Comparison of ENCODE assay signal across 16 cellular contexts in the genomic region with DNA sequence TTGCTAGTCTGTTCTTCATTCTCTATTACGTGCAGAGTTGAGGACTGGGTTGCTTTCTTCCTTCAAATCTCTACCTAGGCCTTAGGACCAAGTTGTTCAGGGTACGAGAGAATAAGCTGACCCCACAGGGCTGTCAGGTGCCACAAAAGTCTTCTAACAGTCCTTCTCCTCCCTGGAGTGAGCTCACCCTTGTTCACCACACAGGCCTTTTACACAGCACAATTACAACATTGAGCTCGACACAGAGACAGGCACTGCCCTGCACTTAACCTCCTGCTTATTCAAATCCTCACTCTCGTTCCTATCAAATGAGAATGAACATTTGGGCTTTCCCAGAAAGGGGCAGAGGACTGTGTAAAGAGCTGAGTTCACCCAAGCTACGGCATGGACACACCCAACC. TPM values are rescaled to one million over a fixed set of nuclear protein-coding genes. Genes with fewer than 3 reads are reported as not detected.
DNase-seq lines count a peak whose midpoint lies in the region; ATAC-seq and TF ChIP-seq lines count a peak whose summit lies in the region.
"Had no signal": no experiment of that assay in that cellular context is flagged by ENCODE, and none has a peak within 500 bp of the region (broad histone marks: within the 10 kb centered on the region; RNA-seq: fewer than 3 reads in every experiment).

No MANE protein-coding gene starts in this region.

- dilution Hi-C loops in IMR-90 (cut with HindIII; ENCODE audit: low sequenced_read_pairs, unreplicated experiment), result no loop called here

- peak overlapping the region; percentile 78 for H2BK120ac ChIP-seq in IMR-90 (ENCODE audit: low read depth, low read length)

- peak overlapping the region; percentile 79 for H2AK5ac ChIP-seq in IMR-90 (ENCODE audit: low read depth, low read length)

- peak overlapping the region; percentile 74 for H4K91ac ChIP-seq in IMR-90 (ENCODE audit: insufficient read depth, low read depth, low read length)

- 100% methylated on average over 1 of the region's 5 CpGs; no CpG with 5 or more reads in 1 of the 2 experiments for WGBS in IMR-90 (ENCODE audit: extremely low coverage in 2 of 2, insufficient read length in 1 of 2), 2 experiments

- no peak overlapping the region for H2AFZ ChIP-seq in IMR-90 (replicated peaks; ENCODE audit: low read length, poor library complexity)

- intact Hi-C loops in IMR-90 (cut with micrococcal nuclease), result no loop called here

- peak; percentile 60 for DNase-seq in Ammon's horn (ENCODE audit: low spot score)
- no peak for DNase-seq in IMR-90
- DNase-seq in naive B cell, result no peak
- DNase-seq in stimulated activated CD4-positive, alpha-beta T cell treated with anti-CD3 and anti-CD28 coated beads, Interleukin-2, amount 100 ng/mL, for 48 hours, result no peak
- DNase-seq in middle frontal gyrus (ENCODE audit: extremely low spot score, low spot score), result no peak
- DNase-seq in RPMI8226, result no peak
- no peak for DNase-seq in stimulated activated CD8-positive, alpha-beta memory T cell treated with anti-CD3 and anti-CD28 coated beads, Interleukin-4, amount 100 ng/mL, for 48 hours
- DNase-seq: DMS79, kidney, spleen had no signal

- peaks cover 0 to 5% of the 10 kb centered on the region in 2 donors for H3K36me3 Mint-ChIP-seq in naive B cell

- peaks cover 25% of the 10 kb centered on the region for H3K9me1 ChIP-seq in IMR-90 (ENCODE audit: insufficient read depth, low read length)

- H3K14ac ChIP-seq in IMR-90 (replicated peaks; ENCODE audit: low read depth, low read length), result peak overlapping the region; percentile 38

- H3K9me3 Mint-ChIP-seq in naive B cell, result no peaks in the 10 kb centered on the region

- H3K4me1 Mint-ChIP-seq in naive B cell, result peaks cover 66 to 86% (median 80%) of the 10 kb centered on the region in 3 donors

- peak overlapping the region in 5 of 6 donors; percentile 0 to 73 (median 36) for H3K27ac Mint-ChIP-seq in naive B cell

- POLR2A ChIA-PET in IMR-90 (lab: Charles Lee; ENCODE audit: unreplicated experiment), result no interaction called here

- TF ChIP-seq CTCF in IMR-90 (conservative IDR thresholded peaks at IDR 0.05; ENCODE audit: low read depth, low read length), result no peak

- no peaks in the 10 kb centered on the region for H3K36me3 ChIP-seq in IMR-90 (ENCODE audit: control insufficient read depth, insufficient read depth, low read length)

- peaks cover 0 to 25% of the 10 kb centered on the region in 2 experiments; a peak in 2 of 4 replicates for H3K79me1 ChIP-seq in IMR-90 (ENCODE audit: low read depth in 1 of 2, low read length in 2 of 2)

- no peak overlapping the region for H3K9ac ChIP-seq in IMR-90 (ENCODE audit: low read depth, low read length)

- in situ Hi-C loops in IMR-90 (cut with MboI; ENCODE audit: low sequenced_read_pairs), result no loop called here

- H2BK5ac ChIP-seq in IMR-90 (ENCODE audit: low read depth, low read length, poor library complexity, severe bottlenecking), result peak overlapping the region; percentile 22

- H3K4ac ChIP-seq in IMR-90 (ENCODE audit: low read depth, low read length), result peak overlapping the region; percentile 44

- no peak overlapping the region for H3K18ac ChIP-seq in IMR-90 (ENCODE audit: low read depth, low read length)

- no peaks in the 10 kb centered on the region for H4K20me1 ChIP-seq in IMR-90 (ENCODE audit: insufficient read depth, low read length)

- TF ChIP-seq POLR2A in IMR-90 (IDR thresholded peaks at IDR 0.05; ENCODE audit: low read depth, low read length), result no peak

- H2AK9ac ChIP-seq in IMR-90 (replicated peaks; ENCODE audit: low read depth, low read length, poor library complexity), result no peak overlapping the region

- no peak overlapping the region for H3K4me2 ChIP-seq in IMR-90 (ENCODE audit: low read depth, low read length)

- peak overlapping the region; percentile 88; the same call in 2 of the 3 replicates for H2BK15ac ChIP-seq in IMR-90 (ENCODE audit: low read depth, low read length)

- peaks cover 17% of the 10 kb centered on the region for H3K4me1 ChIP-seq in IMR-90 (ENCODE audit: control insufficient read depth, insufficient read depth, low read length)

- H4K8ac ChIP-seq in IMR-90 (ENCODE audit: low read depth in 2 of 2, low read length in 2 of 2), result peak overlapping the region; percentile 30 to 82; a peak in 2 of 4 replicates

- peak overlapping the region; percentile 32 for H3K23ac ChIP-seq in IMR-90 (ENCODE audit: low read depth, low read length)

- ATAC-seq in IMR-90 (ENCODE audit: low read depth) (no peak), naive B cell (ENCODE audit: low read depth in 2 of 2) (no peak)

- H4K5ac ChIP-seq in IMR-90 (ENCODE audit: low read depth, low read length), result no peak overlapping the region

- H2BK20ac ChIP-seq in IMR-90 (ENCODE audit: low read depth, low read length), result peak overlapping the region; percentile 89

- no TSS peak for BruUV-seq in IMR-90 (replicated peaks; lab: Mats Ljungman, UMichigan)

- no peaks in the 10 kb centered on the region for H3K27me3 ChIP-seq in IMR-90 (ENCODE audit: control insufficient read depth, insufficient read depth, low read length)

- no peaks in the 10 kb centered on the region for H3K9me3 ChIP-seq in IMR-90 (ENCODE audit: control insufficient read depth, insufficient read depth, low read length)
- H3K9me3 ChIP-seq: spleen had no signal

- H3K4me3 Mint-ChIP-seq in naive B cell, result peak overlapping the region in 6 of 8 donors; percentile 0 to 98 (median 32)

- no peak overlapping the region for H3K4me3 ChIP-seq in IMR-90 (ENCODE audit: insufficient read depth, low read depth, low read length)
- H3K4me3 ChIP-seq: spleen had no signal

- H3K27ac ChIP-seq in IMR-90 (ENCODE audit: insufficient read depth, low read length) (no peak overlapping the region), cingulate gyrus (ENCODE audit: low read depth, low read length) (peak overlapping the region; percentile 79)
- H3K27ac ChIP-seq: VCaP had no signal

- CTCF ChIA-PET in IMR-90 (lab: Yijun Ruan, JAX), result interaction anchor here (0.6 kb wide), 1 partner anchor 45 kb away, joined by 3 read pairs; no protein-coding TSS in a partner anchor

- H3K56ac ChIP-seq in IMR-90 (ENCODE audit: extremely low read depth, insufficient read depth, low read length), result no peak overlapping the region

- no peak for TF ChIP-seq RAD21 in IMR-90 (IDR thresholded peaks at IDR 0.05; ENCODE audit: low read length)

- H3K27me3 Mint-ChIP-seq in naive B cell, result no peaks in the 10 kb centered on the region

TF ChIP-seq in IMR-90, 13 proteins besides CTCF, POLR2A, EP300 and RAD21:
- TF ChIP-seq SMC3 (IDR thresholded peaks at IDR 0.05; ENCODE audit: low read depth, low read length) (no peak), CHD1 (IDR thresholded peaks at IDR 0.05; ENCODE audit: low read depth, low read length) (no peak), BHLHE40 (IDR thresholded peaks at IDR 0.05; ENCODE audit: low read depth, low read length) (no peak), NFE2L2 (IDR thresholded peaks at IDR 0.05; ENCODE audit: low read depth, low read length) (no peak), MXI1 (IDR thresholded peaks at IDR 0.05; ENCODE audit: borderline replicate concordance, low read depth, low read length) (no peak), MAZ (IDR thresholded peaks at IDR 0.05; ENCODE audit: borderline replicate concordance, low read depth, low read length) (no peak), MAFK (IDR thresholded peaks at IDR 0.05; ENCODE audit: low read depth, low read length) (no peak), FOS (IDR thresholded peaks at IDR 0.05; ENCODE audit: low read depth, low read length) (no peak), RCOR1 (IDR thresholded peaks at IDR 0.05; ENCODE audit: insufficient replicate concordance, low read length) (no peak), CEBPB (IDR thresholded peaks at IDR 0.05; ENCODE audit: low read depth, low read length) (no peak), RFX5 (IDR thresholded peaks at IDR 0.05; ENCODE audit: low read depth, low read length) (no peak)
- TF ChIP-seq, protein P1, sequence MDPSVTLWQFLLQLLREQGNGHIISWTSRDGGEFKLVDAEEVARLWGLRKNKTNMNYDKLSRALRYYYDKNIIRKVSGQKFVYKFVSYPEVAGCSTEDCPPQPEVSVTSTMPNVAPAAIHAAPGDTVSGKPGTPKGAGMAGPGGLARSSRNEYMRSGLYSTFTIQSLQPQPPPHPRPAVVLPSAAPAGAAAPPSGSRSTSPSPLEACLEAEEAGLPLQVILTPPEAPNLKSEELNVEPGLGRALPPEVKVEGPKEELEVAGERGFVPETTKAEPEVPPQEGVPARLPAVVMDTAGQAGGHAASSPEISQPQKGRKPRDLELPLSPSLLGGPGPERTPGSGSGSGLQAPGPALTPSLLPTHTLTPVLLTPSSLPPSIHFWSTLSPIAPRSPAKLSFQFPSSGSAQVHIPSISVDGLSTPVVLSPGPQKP (IDR thresholded peaks at IDR 0.05; ENCODE audit: borderline replicate concordance, low read depth, low read length), result no peak
- TF ChIP-seq, protein P2, sequence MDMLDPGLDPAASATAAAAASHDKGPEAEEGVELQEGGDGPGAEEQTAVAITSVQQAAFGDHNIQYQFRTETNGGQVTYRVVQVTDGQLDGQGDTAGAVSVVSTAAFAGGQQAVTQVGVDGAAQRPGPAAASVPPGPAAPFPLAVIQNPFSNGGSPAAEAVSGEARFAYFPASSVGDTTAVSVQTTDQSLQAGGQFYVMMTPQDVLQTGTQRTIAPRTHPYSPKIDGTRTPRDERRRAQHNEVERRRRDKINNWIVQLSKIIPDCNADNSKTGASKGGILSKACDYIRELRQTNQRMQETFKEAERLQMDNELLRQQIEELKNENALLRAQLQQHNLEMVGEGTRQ (IDR thresholded peaks at IDR 0.05; ENCODE audit: low read depth, low read length), result no peak

RNA-seq across cellular contexts. Expression of a gene that starts 2.4 kb away (rescaled TPM):
- 21.4 and 23.7 TPM in 2 replicates for total RNA-seq in IMR-90 (2012; rRNA removed)
- polyA plus RNA-seq in IMR-90 (2012; rRNA removed) (16.4 and 17.1 TPM in 2 replicates), naive B cell (ENCODE audit: low read depth in 6 of 6) (10 to 100 TPM in 5 of 6 donors, 1 to 10 TPM in 1; 3.3 to 25.6 (median 13.2) TPM)
- 10.8 and 12.1 TPM in 2 replicates for polyA plus RNA-seq in IMR-90 (2012; cell fraction: cytosol; rRNA removed)
- 8.3 and 10.0 TPM in 2 replicates for polyA plus RNA-seq in IMR-90 (2012; cell fraction: nucleus; rRNA removed; ENCODE audit: low replicate concordance)
- total RNA-seq: NCI-H460 had no signal

RNA-seq across cellular contexts. Expression of a gene that starts 35.8 kb away (rescaled TPM):
- total RNA-seq in IMR-90 (2012; rRNA removed), result 4.4 and 5.2 TPM in 2 replicates
- polyA plus RNA-seq in IMR-90 (2012; rRNA removed) (3.1 and 3.2 TPM in 2 replicates), naive B cell (ENCODE audit: low read depth in 6 of 6) (1 to 10 TPM in 4 of 6 donors, under 1 TPM in 2; 0.34 to 6.2 (median 1.6) TPM)
- polyA plus RNA-seq in IMR-90 (2012; cell fraction: cytosol; rRNA removed), result 1.0 and 3.3 TPM in 2 replicates
- polyA plus RNA-seq in IMR-90 (2012; cell fraction: nucleus; rRNA removed; ENCODE audit: low replicate concordance), result 1.7 and 5.6 TPM in 2 replicates

RNA-seq across cellular contexts. Expression of a gene that starts 42.3 kb away (rescaled TPM):
- not detected in 2 replicates for total RNA-seq in IMR-90 (2012; rRNA removed)
- polyA plus RNA-seq in IMR-90 (2012; rRNA removed) (not detected in 2 replicates), naive B cell (ENCODE audit: low read depth in 6 of 6) (not detected)
- 0.08 TPM in 1 of 2 replicates, not detected in the other for polyA plus RNA-seq in IMR-90 (2012; cell fraction: cytosol; rRNA removed)
- polyA plus RNA-seq in IMR-90 (2012; cell fraction: nucleus; rRNA removed; ENCODE audit: low replicate concordance), result 0.23 TPM in 1 of 2 replicates, not detected in the other
- total RNA-seq: dermis microvascular lymphatic vessel endothelial cell, fibroblast of villous mesenchyme, kidney, NCI-H460, spleen, urinary bladder had no signal
- polyA plus RNA-seq: urinary bladder had no signal
